11 cellular contexts compared by ENCODE assay signal in the genomic region with DNA sequence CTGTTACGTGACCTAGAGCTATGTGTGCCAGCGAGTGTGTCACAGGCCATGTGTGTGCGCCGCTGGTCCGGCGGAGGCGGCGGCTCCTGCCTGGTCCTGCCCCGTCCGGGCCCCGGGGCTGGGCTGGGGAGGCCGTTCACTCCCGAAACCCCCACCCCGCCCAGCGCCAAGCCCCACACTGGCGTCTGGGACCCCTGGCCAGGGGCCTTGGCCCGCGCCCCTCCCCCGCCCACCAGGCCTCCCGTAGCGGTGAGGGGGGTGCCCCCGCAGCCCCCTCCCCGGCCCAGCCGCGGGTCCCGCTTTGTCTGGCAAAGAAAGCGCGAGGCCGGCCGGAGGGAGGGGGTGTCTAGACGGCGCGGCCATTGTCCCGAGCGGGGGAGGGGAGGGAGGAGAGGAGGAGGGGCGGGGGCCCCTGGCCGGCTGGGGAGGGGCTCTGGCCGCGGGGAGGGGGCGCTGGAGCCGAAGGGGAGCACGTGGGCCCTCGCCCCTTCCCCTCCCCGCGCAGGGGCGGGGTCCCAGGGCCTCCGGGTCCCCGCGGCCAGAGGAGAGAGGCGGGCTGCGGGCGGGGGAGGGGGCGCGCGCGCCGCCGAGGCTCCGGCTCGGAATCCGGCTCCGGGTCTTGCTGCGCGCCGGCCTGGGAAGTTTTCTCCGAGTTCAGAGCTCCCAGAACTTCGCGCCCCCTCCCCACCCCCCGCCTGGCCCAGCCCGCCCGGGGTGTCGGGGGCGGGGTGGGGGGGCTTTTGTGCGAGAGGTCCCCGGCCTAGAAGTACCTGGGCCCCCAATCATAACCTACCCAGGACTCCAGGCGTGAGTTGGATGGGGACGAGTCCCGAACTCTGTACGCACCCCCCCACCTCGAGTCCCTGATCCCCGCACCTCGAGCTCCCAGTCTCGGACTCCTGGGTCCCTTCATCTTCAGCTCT. TPM values are rescaled to one million over a fixed set of nuclear protein-coding genes. Genes with fewer than 3 reads are reported as not detected.
DNase-seq lines count a peak whose midpoint lies in the region; ATAC-seq, FAIRE-seq and TF ChIP-seq lines count a peak whose summit lies in the region.
"Had no signal": no experiment of that assay in that cellular context is flagged by ENCODE, and none has a peak within 500 bp of the region (broad histone marks: within the 10 kb centered on the region; RNA-seq: fewer than 3 reads in every experiment).

No MANE protein-coding gene starts in this region.

- H3K27me3 ChIP-seq in mammary epithelial cell (ENCODE audit: insufficient read depth, low read length), result no peaks in the 10 kb centered on the region
- H3K27me3 ChIP-seq in right lobe of liver, result peaks cover 0 to 7% of the 10 kb centered on the region in 2 donors
- peaks cover 33% of the 10 kb centered on the region for H3K27me3 ChIP-seq in adrenal gland

- no peaks in the 10 kb centered on the region for H3K9me3 Mint-ChIP-seq in activated T-cell treated with anti-CD3 and anti-CD28 coated beads, Interleukin-2, amount 50 U/mL, for 4 hours

- no peak for FAIRE-seq in urothelium cell line (lab: Jason Lieb, UNC)

- H3K4me3 ChIP-seq in mammary epithelial cell (replicated peaks in 1 of 3; ENCODE audit: insufficient read depth in 1 of 3, low read depth in 2 of 3, low read length in 3 of 3) (peak overlapping the region; percentile 36 to 86 (median 50)), right lobe of liver (peak overlapping the region; percentile 14 to 40 (median 23)), adrenal gland (peak overlapping the region in 1 of 4 donors; percentile 58)

- CTCF ChIA-PET in mammary epithelial cell (lab: Charles Lee; ENCODE audit: low non-redundant PET), result no interaction called here

- H3K9ac ChIP-seq in mammary epithelial cell (ENCODE audit: insufficient read depth, low read length), result no peak overlapping the region

- peak overlapping the region; percentile 50 for H3K4me3 Mint-ChIP-seq in activated T-cell treated with anti-CD3 and anti-CD28 coated beads, Interleukin-2, amount 50 U/mL, for 4 hours

- H3K36me3 ChIP-seq in mammary epithelial cell (ENCODE audit: insufficient read depth, low read length), result no peaks in the 10 kb centered on the region
- no peaks in the 10 kb centered on the region for H3K36me3 ChIP-seq in right lobe of liver
- H3K36me3 ChIP-seq in adrenal gland (replicated peaks in 1 of 2), result no peaks in the 10 kb centered on the region

- H3K27ac ChIP-seq in mammary epithelial cell (ENCODE audit: insufficient read depth, low read depth, low read length) (no peak overlapping the region), right lobe of liver (no peak overlapping the region), adrenal gland (peak overlapping the region in 2 of 5 donors; percentile 20 to 21)

- no peaks in the 10 kb centered on the region for H3K79me2 ChIP-seq in mammary epithelial cell (ENCODE audit: insufficient read depth, low read length)

- H3K4me1 Mint-ChIP-seq in activated T-cell treated with anti-CD3 and anti-CD28 coated beads, Interleukin-2, amount 50 U/mL, for 4 hours (ENCODE audit: low read depth), result peaks cover 21% of the 10 kb centered on the region

- H3K27me3 Mint-ChIP-seq in activated T-cell treated with anti-CD3 and anti-CD28 coated beads, Interleukin-2, amount 50 U/mL, for 4 hours (ENCODE audit: low read depth), result peaks cover 59% of the 10 kb centered on the region

- dilution Hi-C loops in mammary epithelial cell (cut with HindIII; ENCODE audit: low sequenced_read_pairs), result no loop called here

- H2AFZ ChIP-seq in mammary epithelial cell (ENCODE audit: low read depth, low read length), result peak overlapping the region; percentile 10

- H3K4me2 ChIP-seq in mammary epithelial cell (ENCODE audit: insufficient read depth, low read depth, low read length), result peak overlapping the region; percentile 75

- H3K4me1 ChIP-seq in mammary epithelial cell (ENCODE audit: insufficient read depth, low read length) (peaks cover 12% of the 10 kb centered on the region), right lobe of liver (peaks cover 0 to 6% (median 1%) of the 10 kb centered on the region in 4 donors), adrenal gland (replicated peaks in 1 of 2) (peaks cover 4 to 5% of the 10 kb centered on the region in 2 donors)

- no peak for TF ChIP-seq POLR2A in right lobe of liver (IDR thresholded peaks at IDR 0.05)
- TF ChIP-seq POLR2A in adrenal gland (IDR thresholded peaks at IDR 0.05), result no peak

- DNase-seq in activated T-cell treated with anti-CD3 and anti-CD28 coated beads, Interleukin-2, amount 50 U/mL, for 4 hours, result no peak
- DNase-seq in activated T-cell treated with anti-CD3 and anti-CD28 coated beads for 4 hours, result no peak
- no peak for DNase-seq in mammary epithelial cell
- DNase-seq in right lobe of liver, result no peak
- DNase-seq in urothelium cell line (ENCODE audit: low spot score), result peak; percentile 46
- DNase-seq in adrenal gland, result no peak
- no peak for DNase-seq in central memory CD4-positive, alpha-beta T cell
- DNase-seq in NOMO-1 (lab: John Stamatoyannopoulos, UW; ENCODE audit: unreplicated experiment in 2 of 2), result no peak
- DNase-seq: GDM1 had no signal

- intact Hi-C loops in mammary epithelial cell (cut with micrococcal nuclease) (loop anchor here (10.0 kb wide), 1 partner anchor 245 kb away; the partner anchor contains the start of gene WIZ), right lobe of liver (cut with DNase I) (no loop called here), adrenal gland (cut with DNase I) (no loop called here)

- no peak for TF ChIP-seq CTCF in mammary epithelial cell (conservative IDR thresholded peaks at IDR 0.05 in 1 of 2, IDR thresholded peaks at IDR 0.05 in 1 of 2; ENCODE audit: extremely low read depth in 1 of 2, insufficient read depth in 1 of 2, low read depth in 1 of 2, low read length in 2 of 2)
- no peak for TF ChIP-seq CTCF in right lobe of liver (IDR thresholded peaks at IDR 0.05)
- TF ChIP-seq CTCF in adrenal gland (IDR thresholded peaks at IDR 0.05), result no peak

- 0% methylated on average over 1 of the region's 83 CpGs for WGBS in mammary epithelial cell (ENCODE audit: low coverage, missing lambda C conversion rate)
- WGBS in right lobe of liver (ENCODE audit: insufficient coverage, low coverage, low lambda C conversion rate, missing lambda C conversion rate), result 1% methylated on average over 17 of the region's 83 CpGs
- WGBS in adrenal gland, 4 donors, result 7 to 16% (median 14%) methylated on average over 12 to 73 of the region's 83 CpGs

- H4K20me1 ChIP-seq in mammary epithelial cell (ENCODE audit: insufficient read depth, low read length), result no peaks in the 10 kb centered on the region

- BruUV-seq in mammary epithelial cell (replicated peaks; lab: Mats Ljungman, UMichigan), result no TSS peak

- in situ Hi-C loops in mammary epithelial cell (cut with MboI; ENCODE audit: low sequenced_read_pairs in 2 of 2), result no loop called here

- no peaks in the 10 kb centered on the region for H3K9me3 ChIP-seq in mammary epithelial cell (replicated peaks; ENCODE audit: insufficient read depth, low read length)
- no peaks in the 10 kb centered on the region for H3K9me3 ChIP-seq in right lobe of liver
- H3K9me3 ChIP-seq in adrenal gland (replicated peaks in 1 of 3), result no peaks in the 10 kb centered on the region

- ATAC-seq in activated T-cell treated with anti-CD3 and anti-CD28 coated beads, Interleukin-2, amount 50 U/mL, for 4 hours, result no peak
- ATAC-seq in right lobe of liver, result no peak

- H3K36me3 Mint-ChIP-seq in activated T-cell treated with anti-CD3 and anti-CD28 coated beads, Interleukin-2, amount 50 U/mL, for 4 hours (ENCODE audit: insufficient read depth), result no peaks in the 10 kb centered on the region

RNA-seq across cellular contexts. Expression of gene NOTCH3, which starts 0.9 kb away (rescaled TPM):
- under 1 TPM; 0.16 to 0.27 (median 0.18) TPM for total RNA-seq in activated T-cell treated with anti-CD3 and anti-CD28 coated beads, Interleukin-2, amount 50 U/mL, for 4 hours
- 10 to 100 TPM; 15.1 to 44.7 TPM for total RNA-seq in mammary epithelial cell
- polyA plus RNA-seq in mammary epithelial cell, result 7.3 TPM
- 50.0 TPM for polyA minus RNA-seq in mammary epithelial cell
- 1 to 10 TPM; 1.7 to 6.7 (median 2.4) TPM for total RNA-seq in right lobe of liver
- 10 to 100 TPM in 7 of 8 donors, 1 to 10 TPM in 1; 8.3 to 39.3 (median 17.7) TPM for total RNA-seq in adrenal gland
- polyA plus RNA-seq in adrenal gland, result 1 to 10 TPM; 3.7 to 8.9 (median 6.2) TPM

RNA-seq across cellular contexts. Expression of gene EPHX3, which starts 32.3 kb away (rescaled TPM):
- under 1 TPM in 1 of 3 donors, not detected in 2; 0.29 TPM for total RNA-seq in activated T-cell treated with anti-CD3 and anti-CD28 coated beads, Interleukin-2, amount 50 U/mL, for 4 hours
- under 1 TPM; 0.17 to 0.47 TPM for total RNA-seq in mammary epithelial cell
- 0.06 TPM for polyA plus RNA-seq in mammary epithelial cell
- polyA minus RNA-seq in mammary epithelial cell, result not detected
- total RNA-seq in right lobe of liver, result under 1 TPM in 3 of 6 experiments, not detected in 3; 0.20 to 0.25 (median 0.22) TPM
- total RNA-seq in adrenal gland, result 1 to 10 TPM in 1 of 8 donors, under 1 TPM in 5, not detected in 2; 0.43 to 7.5 (median 0.62) TPM
- under 1 TPM; 0.24 to 0.44 (median 0.31) TPM for polyA plus RNA-seq in adrenal gland
- total RNA-seq: glomerular endothelial cell, M059J had no signal
